In the genomic region with DNA sequence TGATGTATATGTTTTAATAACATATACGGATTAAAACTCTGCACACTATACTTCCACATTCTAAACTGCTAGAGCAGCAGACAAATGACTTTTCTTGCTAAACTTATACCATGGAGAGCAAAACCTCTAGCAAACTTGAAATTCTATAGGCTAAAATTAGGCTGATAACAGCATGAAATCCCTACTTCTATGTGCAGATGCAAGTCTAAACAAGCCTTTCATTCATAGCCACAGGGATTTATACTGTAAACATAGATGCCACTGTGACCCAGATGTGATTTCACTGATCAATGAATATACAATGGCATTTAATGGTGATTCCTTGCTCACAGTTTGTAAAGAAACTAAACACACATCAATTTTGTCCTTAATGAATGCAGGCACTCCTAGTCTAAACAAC, we compare ENCODE assay signal across 25 cellular contexts.
"Had no signal": no experiment of that assay in that cellular context is flagged by ENCODE, and none has a peak within 500 bp of the region (broad histone marks: within the 10 kb centered on the region; RNA-seq: fewer than 3 reads in every experiment).

No MANE protein-coding gene starts in this region.

- H3K4me3 ChIP-seq: body of pancreas, esophagus muscularis mucosa, ovary, skin epidermis, testis, transverse colon had no signal

- H3K36me3 Mint-ChIP-seq: activated naive CD4-positive, alpha-beta T cell treated with anti-CD3 and anti-CD28 coated beads, Interleukin-2, amount 50 U/mL, for 72 hours had no signal

- H3K27ac ChIP-seq: body of pancreas, esophagus muscularis mucosa, ovary, skin epidermis, testis, transverse colon had no signal

- FAIRE-seq: islet of Langerhans had no signal

- H3K27ac Mint-ChIP-seq: activated CD4-positive, alpha-beta T cell treated with anti-CD3 and anti-CD28 coated beads, Interleukin-2, amount 10 ng/mL, durations not matched to agents 7 days and 5 days; activated CD8-positive, alpha-beta T cell treated with anti-CD3 and anti-CD28 coated beads for 36 hours; activated naive CD4-positive, alpha-beta T cell treated with anti-CD3 and anti-CD28 coated beads, Interleukin-2, amount 50 U/mL, for 72 hours; activated T-helper 17 cell treated with anti-CD3 and anti-CD28 coated beads, Interleukin-2, amount 50 U/mL, for 72 hours; dendritic cell treated with granulocyte-macrophage colony-stimulating factor and Interleukin-4, amounts not matched to agents 40 ng/mL and 50 ng/mL, for 4 days; endodermal cell; naive thymus-derived CD4-positive, alpha-beta T cell; progenitor cell of endocrine pancreas had no signal

- ATAC-seq: activated CD8-positive, alpha-beta T cell treated with anti-CD3 and anti-CD28 coated beads for 36 hours; activated naive CD4-positive, alpha-beta T cell treated with anti-CD3 and anti-CD28 coated beads, Interleukin-2, amount 50 U/mL, for 72 hours; activated T-cell treated with anti-CD3 and anti-CD28 coated beads, Interleukin-2, amount 50 U/mL, for 4 hours; activated T-helper 17 cell treated with anti-CD3 and anti-CD28 coated beads, Interleukin-2, amount 50 U/mL, for 72 hours; body of pancreas; left cardiac atrium; naive thymus-derived CD4-positive, alpha-beta T cell; sciatic nerve; stimulated activated naive CD8-positive, alpha-beta T cell treated with anti-CD3 and anti-CD28 coated beads, Interleukin-15, Interleukin-2, amounts not matched to agents 100 U/mL and 50 U/mL, for 24 hours had no signal

- H3K9me3 ChIP-seq: body of pancreas, esophagus muscularis mucosa, ovary, testis, transverse colon had no signal

- H3K27me3 Mint-ChIP-seq: activated CD4-positive, alpha-beta T cell treated with anti-CD3 and anti-CD28 coated beads, Interleukin-2, amount 10 ng/mL, durations not matched to agents 7 days and 5 days; activated CD8-positive, alpha-beta T cell treated with anti-CD3 and anti-CD28 coated beads for 36 hours; activated T-helper 17 cell treated with anti-CD3 and anti-CD28 coated beads, Interleukin-2, amount 50 U/mL, for 72 hours; dendritic cell treated with granulocyte-macrophage colony-stimulating factor and Interleukin-4, amounts not matched to agents 40 ng/mL and 50 ng/mL, for 4 days; naive thymus-derived CD4-positive, alpha-beta T cell; progenitor cell of endocrine pancreas had no signal

- H3K27me3 ChIP-seq: body of pancreas, esophagus muscularis mucosa, ovary, testis, transverse colon had no signal

- H3K9me3 Mint-ChIP-seq: activated CD4-positive, alpha-beta T cell treated with anti-CD3 and anti-CD28 coated beads, Interleukin-2, amount 10 ng/mL, durations not matched to agents 7 days and 5 days; activated CD8-positive, alpha-beta T cell treated with anti-CD3 and anti-CD28 coated beads for 36 hours; activated naive CD4-positive, alpha-beta T cell treated with anti-CD3 and anti-CD28 coated beads, Interleukin-2, amount 50 U/mL, for 72 hours; activated T-cell treated with anti-CD3 and anti-CD28 coated beads, Interleukin-2, amount 50 U/mL, for 4 hours; activated T-helper 17 cell treated with anti-CD3 and anti-CD28 coated beads, Interleukin-2, amount 50 U/mL, for 72 hours; dendritic cell treated with granulocyte-macrophage colony-stimulating factor and Interleukin-4, amounts not matched to agents 40 ng/mL and 50 ng/mL, for 4 days; endodermal cell; naive thymus-derived CD4-positive, alpha-beta T cell had no signal

- H3K4me1 Mint-ChIP-seq: activated CD4-positive, alpha-beta T cell treated with anti-CD3 and anti-CD28 coated beads, Interleukin-2, amount 10 ng/mL, durations not matched to agents 7 days and 5 days; activated T-helper 17 cell treated with anti-CD3 and anti-CD28 coated beads, Interleukin-2, amount 50 U/mL, for 72 hours; endodermal cell had no signal

- H3K36me3 ChIP-seq: esophagus muscularis mucosa, ovary, transverse colon had no signal

- H3K4me3 Mint-ChIP-seq: activated CD4-positive, alpha-beta T cell treated with anti-CD3 and anti-CD28 coated beads, Interleukin-2, amount 10 ng/mL, durations not matched to agents 7 days and 5 days; activated CD8-positive, alpha-beta T cell treated with anti-CD3 and anti-CD28 coated beads for 36 hours; activated T-cell treated with anti-CD3 and anti-CD28 coated beads, Interleukin-2, amount 50 U/mL, for 4 hours; activated T-helper 17 cell treated with anti-CD3 and anti-CD28 coated beads, Interleukin-2, amount 50 U/mL, for 72 hours; dendritic cell treated with granulocyte-macrophage colony-stimulating factor and Interleukin-4, amounts not matched to agents 40 ng/mL and 50 ng/mL, for 4 days; endodermal cell; naive thymus-derived CD4-positive, alpha-beta T cell had no signal

- H3K4me1 ChIP-seq: body of pancreas, testis, transverse colon had no signal

- DNase-seq: activated CD4-positive, alpha-beta T cell treated with anti-CD3 and anti-CD28 coated beads for 1 hour; activated CD4-positive, alpha-beta T cell treated with anti-CD3 and anti-CD28 coated beads, Interleukin-2, amount 10 ng/mL, durations not matched to agents 7 days and 5 days; activated CD8-positive, alpha-beta T cell treated with anti-CD3 and anti-CD28 coated beads for 36 hours; activated gamma-delta T cell treated with Interleukin-2 at 50 U/mL for 16 hours; activated T-cell treated with anti-CD3 and anti-CD28 coated beads, Interleukin-2, amount 50 U/mL, for 4 hours; body of pancreas; endodermal cell; left cardiac atrium; midbrain; naive thymus-derived CD4-positive, alpha-beta T cell; ovary; stimulated activated CD4-positive, alpha-beta T cell treated with anti-CD3 and anti-CD28 coated beads, Interleukin-12 subunit alpha, Interleukin-12 subunit beta, amount 100 ng/mL, for 4 hours; stimulated activated CD4-positive, alpha-beta T cell treated with anti-CD3 and anti-CD28 coated beads, Interleukin-4, amount 100 ng/mL, for 1 hour; stimulated activated naive CD8-positive, alpha-beta T cell treated with anti-CD3 and anti-CD28 coated beads, Interleukin-15, Interleukin-2, amounts not matched to agents 100 U/mL and 50 U/mL, for 24 hours; T-helper 2 cell; testis; transverse colon had no signal
